Comparison of ENCODE assay signal across 1 cellular context in genomic region chr16:273547-274421, GRCh38.
TF ChIP-seq lines count a peak whose summit lies in the region.

No MANE protein-coding gene starts in this region.

TF ChIP-seq in H1, 55 proteins besides CTCF, POLR2A, EP300 and RAD21:
- TF ChIP-seq CBX5 (IDR thresholded peaks at IDR 0.05; ENCODE audit: low read depth, low read length), result no peak
- TF ChIP-seq PHF8 (conservative IDR thresholded peaks at IDR 0.05; ENCODE audit: low read depth, low read length), result no peak
- no peak for TF ChIP-seq EZH2 (IDR thresholded peaks at IDR 0.05; ENCODE audit: low read depth, low read length, severe bottlenecking)
- TF ChIP-seq KDM5A (IDR thresholded peaks at IDR 0.05; ENCODE audit: low read length), result no peak
- TF ChIP-seq TEAD4 (IDR thresholded peaks at IDR 0.05; ENCODE audit: low read depth, low read length), result no peak
- TF ChIP-seq SIN3A (conservative IDR thresholded peaks at IDR 0.05 in 1 of 2, IDR thresholded peaks at IDR 0.05 in 1 of 2; ENCODE audit: low read depth in 1 of 2, low read length in 2 of 2), result no peak
- no peak for TF ChIP-seq BACH1 (IDR thresholded peaks at IDR 0.05; ENCODE audit: low read length)
- no peak for TF ChIP-seq KDM4A (IDR thresholded peaks at IDR 0.05; ENCODE audit: low read depth, low read length, severe bottlenecking)
- TF ChIP-seq ATF2 (IDR thresholded peaks at IDR 0.05; ENCODE audit: low read length), result no peak
- no peak for TF ChIP-seq TCF12 (IDR thresholded peaks at IDR 0.05; ENCODE audit: low read depth, low read length)
- no peak for TF ChIP-seq EGR1 (IDR thresholded peaks at IDR 0.05; ENCODE audit: borderline replicate concordance, low read depth, low read length)
- no peak for TF ChIP-seq ZNF274 (IDR thresholded peaks at IDR 0.05; ENCODE audit: borderline replicate concordance, extremely low read depth, low read length)
TF ChIP-seq in H1: peak in this region for 0.
